Comparison of ENCODE assay signal across 2 cellular contexts in genomic region chr20:35243317-35243716, GRCh38.
A peak's percentile ranks its signal among the peaks of the same experiment; 100 is the strongest.
TF ChIP-seq lines count a peak whose summit lies in the region.

No MANE protein-coding gene starts in this region.

TF ChIP-seq in HEK293, 187 proteins besides CTCF, POLR2A, EP300 and RAD21:
- TF ChIP-seq ZBTB11 (tag by site-specific recombination; conservative IDR thresholded peaks at IDR 0.05; ENCODE audit: low read depth) (no peak), ZNF664 (tag by site-specific recombination; IDR thresholded peaks at IDR 0.05) (peak; percentile 94), ZNF776 (tag by site-specific recombination; IDR thresholded peaks at IDR 0.05; ENCODE audit: borderline replicate concordance) (no peak), ZNF248 (tag by site-specific recombination; IDR thresholded peaks at IDR 0.05) (no peak)

TF ChIP-seq in K562, 482 proteins besides CTCF, POLR2A, EP300 and RAD21:
- no peak for TF ChIP-seq ZNF165 (CRISPR knock-in tag; IDR thresholded peaks at IDR 0.05; ENCODE audit: borderline replicate concordance)
- no peak for TF ChIP-seq MCM7 (IDR thresholded peaks at IDR 0.05)
- TF ChIP-seq RBM25 (IDR thresholded peaks at IDR 0.05; ENCODE audit: low read depth, low read length, severe bottlenecking), result peak; percentile 46
- TF ChIP-seq ZKSCAN8 (CRISPR knock-in tag; IDR thresholded peaks at IDR 0.05), result 0 out of 2 replicates have a peak, but pooled peaks have one; percentile 72
- TF ChIP-seq ZNF561 (CRISPR knock-in tag; conservative IDR thresholded peaks at IDR 0.05), result no peak
